ENCODE assay signal across 26 cellular contexts in the genomic region with DNA sequence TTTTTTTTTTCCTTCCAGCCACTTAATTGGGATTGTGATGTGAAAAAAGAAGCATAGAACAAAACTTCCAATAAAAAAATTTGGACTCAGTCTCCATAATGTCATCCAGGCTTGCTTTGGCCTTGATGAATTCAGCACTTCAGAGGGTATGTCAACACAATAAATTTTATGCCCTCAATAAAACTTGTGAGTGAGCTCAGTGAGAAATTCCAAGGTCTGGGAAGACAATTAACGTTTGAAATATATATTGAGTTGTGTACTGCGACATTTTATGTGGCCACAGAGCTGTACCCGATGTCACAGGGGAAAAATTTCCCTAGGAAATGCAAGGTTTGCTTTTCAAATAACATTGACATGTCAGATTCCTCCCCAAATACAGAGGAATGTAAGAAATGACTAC.
"Had no signal": no experiment of that assay in that cellular context is flagged by ENCODE, and none has a peak within 500 bp of the region (broad histone marks: within the 10 kb centered on the region; RNA-seq: fewer than 3 reads in every experiment).

No MANE protein-coding gene starts in this region.

- H3K27me3 ChIP-seq: body of pancreas, right lobe of liver, testis had no signal

- H3K9me3 ChIP-seq: body of pancreas, left lung, lower lobe of right lung, right lobe of liver, testis had no signal

- ATAC-seq: activated naive CD4-positive, alpha-beta T cell treated with anti-CD3 and anti-CD28 coated beads, Interleukin-2, amount 50 U/mL, for 72 hours; activated T-cell treated with anti-CD3 and anti-CD28 coated beads, Interleukin-2, amount 50 U/mL, for 72 hours; body of pancreas; effector memory CD8-positive, alpha-beta T cell; esophagus mucosa; heart left ventricle; left lung; lower lobe of right lung; natural killer cell treated with Interleukin-12 subunit alpha and Interleukin-12 subunit beta and Interleukin-15 and Interleukin-18, amount 100 ng/mL, for 72 hours; right lobe of liver; stimulated activated naive CD8-positive, alpha-beta T cell treated with anti-CD3 and anti-CD28 coated beads, Interleukin-15, Interleukin-2, amounts not matched to agents 100 U/mL and 50 U/mL, for 24 hours had no signal

- FAIRE-seq: urothelium cell line had no signal

- DNase-seq: activated CD4-positive, alpha-beta T cell treated with anti-CD3 and anti-CD28 coated beads for 4 hours; activated CD4-positive, alpha-beta T cell treated with anti-CD3 and anti-CD28 coated beads, Interleukin-2, amount 50 U/mL, for 4 hours; activated naive CD4-positive, alpha-beta T cell; activated T-cell treated with anti-CD3 and anti-CD28 coated beads for 4 hours; activated T-cell treated with anti-CD3 and anti-CD28 coated beads, Interleukin-2, amount 50 U/mL, for 72 hours; aorta; body of pancreas; dorsolateral prefrontal cortex; effector memory CD8-positive, alpha-beta T cell; foreskin fibroblast; heart left ventricle; left lung; lower lobe of right lung; mesenchymal stem cell; right lobe of liver; stimulated activated CD4-positive, alpha-beta T cell treated with anti-CD3 and anti-CD28 coated beads, Interleukin-12 subunit alpha, Interleukin-12 subunit beta, amount 100 ng/mL, for 4 hours; stimulated activated CD4-positive, alpha-beta T cell treated with anti-CD3 and anti-CD28 coated beads, Interleukin-4, amount 100 ng/mL, for 1 hour; stimulated activated naive CD8-positive, alpha-beta T cell treated with anti-CD3 and anti-CD28 coated beads, Interleukin-15, Interleukin-2, amounts not matched to agents 100 U/mL and 50 U/mL, for 24 hours; T-helper 1 cell; testis; trophoblast cell had no signal

- H3K4me1 ChIP-seq: body of pancreas, heart left ventricle, left lung, lower lobe of right lung, right lobe of liver, testis had no signal

- H3K4me3 ChIP-seq: body of pancreas, coronary artery, dorsolateral prefrontal cortex, heart left ventricle, left lung, lower lobe of right lung, right lobe of liver, testis had no signal

- H3K27ac ChIP-seq: body of pancreas, coronary artery, dorsolateral prefrontal cortex, heart left ventricle, left lung, lower lobe of right lung, right lobe of liver, testis had no signal

- H3K36me3 ChIP-seq: heart left ventricle, left lung, lower lobe of right lung, right lobe of liver had no signal
